10 cellular contexts compared by ENCODE assay signal in the genomic region with DNA sequence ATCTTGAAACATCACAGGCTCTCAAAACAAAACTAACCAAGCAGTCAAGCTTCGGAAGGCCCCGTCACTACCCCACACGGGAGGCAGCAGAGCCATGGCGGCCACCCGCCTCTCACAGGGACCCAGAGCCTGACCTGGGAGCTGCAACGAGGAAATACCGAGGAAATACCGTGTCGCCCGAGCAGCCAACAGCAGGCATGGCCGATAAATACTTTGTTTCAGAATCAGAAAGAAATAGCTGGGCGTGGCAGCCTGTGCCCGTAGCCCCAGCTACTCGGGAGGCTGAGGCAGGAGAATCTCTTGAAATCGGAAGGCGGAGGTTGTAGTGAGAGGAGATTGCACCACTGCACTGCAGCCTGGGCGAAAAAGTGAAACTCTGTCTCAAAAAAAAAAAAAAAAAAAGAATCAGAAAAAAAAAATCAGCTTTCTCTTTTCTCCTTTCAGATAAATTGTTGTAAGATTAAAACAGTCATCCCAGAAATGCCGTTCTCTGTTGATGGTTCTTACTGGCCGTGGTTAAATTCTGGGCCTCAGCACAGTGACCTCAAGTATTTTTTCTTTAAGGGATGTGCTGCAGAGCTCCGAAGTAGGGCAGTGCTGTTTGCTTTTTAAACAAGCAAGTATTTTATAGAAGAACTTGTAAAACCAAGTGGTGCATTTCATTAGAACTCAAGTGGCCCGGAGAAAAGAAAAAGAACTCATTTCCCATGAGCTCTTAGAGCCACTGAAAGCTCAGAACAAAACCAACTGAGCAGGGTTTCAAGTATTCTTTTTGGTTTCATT. TPM values are rescaled to one million over a fixed set of nuclear protein-coding genes. Genes with fewer than 3 reads are reported as not detected.
A peak's percentile ranks its signal among the peaks of the same experiment; 100 is the strongest.
DNase-seq lines count a peak whose midpoint lies in the region; ATAC-seq and TF ChIP-seq lines count a peak whose summit lies in the region.
"Had no signal": no experiment of that assay in that cellular context is flagged by ENCODE, and none has a peak within 500 bp of the region (broad histone marks: within the 10 kb centered on the region; RNA-seq: fewer than 3 reads in every experiment).

No MANE protein-coding gene starts in this region.

- peak overlapping the region; percentile 77 for H3K4me3 Mint-ChIP-seq in activated T-cell treated with anti-CD3 and anti-CD28 coated beads, Interleukin-2, amount 50 U/mL, for 4 hours
- peak overlapping the region; percentile 67 for H3K4me3 Mint-ChIP-seq in stimulated activated effector memory CD8-positive, alpha-beta T cell treated with anti-CD3 and anti-CD28 coated beads, Interleukin-12 subunit alpha, Interleukin-12 subunit beta, amount 100 ng/mL, for 72 hours

- DNase-seq in LHCN-M2 (ENCODE audit: low read depth) (peak; percentile 17), fibroblast of the aortic adventitia (ENCODE audit: low read depth) (peak; percentile 32)
- no peak for DNase-seq in activated T-cell treated with anti-CD3 and anti-CD28 coated beads, Interleukin-2, amount 50 U/mL, for 4 hours
- no peak for DNase-seq in stimulated activated effector memory CD8-positive, alpha-beta T cell treated with anti-CD3 and anti-CD28 coated beads, Interleukin-12 subunit alpha, Interleukin-12 subunit beta, amount 100 ng/mL, for 72 hours (ENCODE audit: low spot score in 2 of 2)
- DNase-seq: Peyer's patch had no signal

- TF ChIP-seq CTCF in fibroblast of the aortic adventitia (IDR thresholded peaks at IDR 0.05; ENCODE audit: insufficient read depth, low read length), result no peak

- ATAC-seq in activated T-cell treated with anti-CD3 and anti-CD28 coated beads, Interleukin-2, amount 50 U/mL, for 4 hours, result peak in 1 of 2 donors; percentile 54
- peak; percentile 38 for ATAC-seq in stimulated activated effector memory CD8-positive, alpha-beta T cell treated with anti-CD3 and anti-CD28 coated beads, Interleukin-12 subunit alpha, Interleukin-12 subunit beta, amount 100 ng/mL, for 72 hours
- ATAC-seq in HG03342 (IDR thresholded peaks at IDR 0.05; ENCODE audit: unreplicated experiment), result no peak
- ATAC-seq in GM21576 (IDR thresholded peaks at IDR 0.05; ENCODE audit: unreplicated experiment), result no peak
- no peak for ATAC-seq in HG03095 (IDR thresholded peaks at IDR 0.05; ENCODE audit: unreplicated experiment)

- peak overlapping the region; percentile 92 for H3K27ac Mint-ChIP-seq in stimulated activated effector memory CD8-positive, alpha-beta T cell treated with anti-CD3 and anti-CD28 coated beads, Interleukin-12 subunit alpha, Interleukin-12 subunit beta, amount 100 ng/mL, for 72 hours

- H3K36me3 Mint-ChIP-seq in activated T-cell treated with anti-CD3 and anti-CD28 coated beads, Interleukin-2, amount 50 U/mL, for 4 hours (ENCODE audit: insufficient read depth), result peaks cover 15% of the 10 kb centered on the region
- H3K36me3 Mint-ChIP-seq in stimulated activated effector memory CD8-positive, alpha-beta T cell treated with anti-CD3 and anti-CD28 coated beads, Interleukin-12 subunit alpha, Interleukin-12 subunit beta, amount 100 ng/mL, for 72 hours, result peaks cover 20% of the 10 kb centered on the region

- H3K4me3 ChIP-seq in fibroblast of the aortic adventitia (ENCODE audit: low read depth, low read length), result peak overlapping the region; percentile 35
- H3K4me3 ChIP-seq: breast epithelium had no signal

- H3K27me3 Mint-ChIP-seq in activated T-cell treated with anti-CD3 and anti-CD28 coated beads, Interleukin-2, amount 50 U/mL, for 4 hours (ENCODE audit: low read depth), result no peaks in the 10 kb centered on the region

- H3K9me3 Mint-ChIP-seq in activated T-cell treated with anti-CD3 and anti-CD28 coated beads, Interleukin-2, amount 50 U/mL, for 4 hours, result no peaks in the 10 kb centered on the region
- H3K9me3 Mint-ChIP-seq in stimulated activated effector memory CD8-positive, alpha-beta T cell treated with anti-CD3 and anti-CD28 coated beads, Interleukin-12 subunit alpha, Interleukin-12 subunit beta, amount 100 ng/mL, for 72 hours, result no peaks in the 10 kb centered on the region

- peaks cover 41% of the 10 kb centered on the region for H3K4me1 Mint-ChIP-seq in activated T-cell treated with anti-CD3 and anti-CD28 coated beads, Interleukin-2, amount 50 U/mL, for 4 hours (ENCODE audit: low read depth)
- H3K4me1 Mint-ChIP-seq in stimulated activated effector memory CD8-positive, alpha-beta T cell treated with anti-CD3 and anti-CD28 coated beads, Interleukin-12 subunit alpha, Interleukin-12 subunit beta, amount 100 ng/mL, for 72 hours, result peaks cover 31% of the 10 kb centered on the region

RNA-seq across cellular contexts. Expression of a gene that starts 6.7 kb away (rescaled TPM):
- 21.1 and 29.9 TPM in 2 replicates for total RNA-seq in LHCN-M2 (2014; rRNA removed)
- polyA plus RNA-seq in LHCN-M2 (2012), result 15.5 TPM
- 1 to 10 TPM; 7.7 to 9.9 (median 9.3) TPM for total RNA-seq in activated T-cell treated with anti-CD3 and anti-CD28 coated beads, Interleukin-2, amount 50 U/mL, for 4 hours
- 11.9 and 29.4 TPM in 2 replicates for total RNA-seq in fibroblast of the aortic adventitia (ENCODE audit: low replicate concordance)
- total RNA-seq: HT1080 had no signal

RNA-seq across cellular contexts. Expression of a gene that starts 17.5 kb away (rescaled TPM):
- total RNA-seq in LHCN-M2 (2014; rRNA removed), result 5.7 and 23.1 TPM in 2 replicates
- 0.63 TPM for polyA plus RNA-seq in LHCN-M2 (2012)
- total RNA-seq in activated T-cell treated with anti-CD3 and anti-CD28 coated beads, Interleukin-2, amount 50 U/mL, for 4 hours, result 1 to 10 TPM; 2.6 to 4.0 (median 3.5) TPM
- 0.09 and 0.33 TPM in 2 replicates for total RNA-seq in fibroblast of the aortic adventitia (ENCODE audit: low replicate concordance)
- total RNA-seq: HT1080 had no signal

Comparison
In these comparisons a context has a peak if more than half of its experiments do, and no peak if none do; other contexts are left out.
1. DNase-seq: peak in LHCN-M2 (single experiment) and fibroblast of the aortic adventitia (single experiment); none in activated T-cell treated with anti-CD3 and anti-CD28 coated beads, Interleukin-2, amount 50 U/mL, for 4 hours (single experiment) and stimulated activated effector memory CD8-positive, alpha-beta T cell treated with anti-CD3 and anti-CD28 coated beads, Interleukin-12 subunit alpha, Interleukin-12 subunit beta, amount 100 ng/mL, for 72 hours (0 of 2).